ENCODE assay signal across 1 cellular context in genomic region chr7:96017877-96018276, GRCh38.
TF ChIP-seq lines count a peak whose summit lies in the region.

No MANE protein-coding gene starts in this region.

TF ChIP-seq in WTC11, 78 proteins besides CTCF, POLR2A, EP300 and RAD21 (continued from another document):
- TF ChIP-seq ZNF532 (CRISPR knock-in tag; IDR thresholded peaks at IDR 0.05; ENCODE audit: borderline replicate concordance) (no peak), ETV6 (CRISPR knock-in tag; IDR thresholded peaks at IDR 0.05) (no peak), ZNF512 (CRISPR knock-in tag; IDR thresholded peaks at IDR 0.05; ENCODE audit: borderline replicate concordance) (no peak), MAX (CRISPR knock-in tag; IDR thresholded peaks at IDR 0.05) (no peak), TP53 (CRISPR knock-in tag; IDR thresholded peaks at IDR 0.05) (no peak), E2F4 (CRISPR knock-in tag; IDR thresholded peaks at IDR 0.05; ENCODE audit: borderline replicate concordance, low read depth) (no peak), RORB (CRISPR knock-in tag; IDR thresholded peaks at IDR 0.05) (no peak), ZNF138 (CRISPR knock-in tag; conservative IDR thresholded peaks at IDR 0.05) (no peak)
